Comparison of ENCODE assay signal across 1 cellular context in genomic region chr7:86904949-86905834, GRCh38.
TF ChIP-seq lines count a peak whose summit lies in the region.

No MANE protein-coding gene starts in this region.

TF ChIP-seq in H1, 55 proteins besides CTCF, POLR2A, EP300 and RAD21 (continued from another document):
- TF ChIP-seq CHD7 (IDR thresholded peaks at IDR 0.05; ENCODE audit: insufficient replicate concordance, low read length) = no peak
- no peak for TF ChIP-seq RBBP5 (IDR thresholded peaks at IDR 0.05; ENCODE audit: borderline replicate concordance, low read depth, low read length)
- no peak for TF ChIP-seq KDM1A (IDR thresholded peaks at IDR 0.05; ENCODE audit: borderline replicate concordance, low read length)
- TF ChIP-seq SIX5 (IDR thresholded peaks at IDR 0.05; ENCODE audit: low read depth, low read length) = no peak
